In genomic region chr10:130108146-130108545, GRCh38 we compare ENCODE assay signal across 9 cellular contexts. TPM values are rescaled to one million over a fixed set of nuclear protein-coding genes. Genes with fewer than 3 reads are reported as not detected.
A peak's percentile ranks its signal among the peaks of the same experiment; 100 is the strongest.
DNase-seq lines count a peak whose midpoint lies in the region; ATAC-seq and FAIRE-seq lines count a peak whose summit lies in the region.
"Not testable (repeated sequence)": the region's sequence is repeated elsewhere in the genome, so short reads cannot be mapped to it uniquely, and the experiment has no call there.
"Had no signal": no experiment of that assay in that cellular context is flagged by ENCODE, and none has a peak within 500 bp of the region (broad histone marks: within the 10 kb centered on the region; RNA-seq: fewer than 3 reads in every experiment).

No MANE protein-coding gene starts in this region.

- H3K27me3 Mint-ChIP-seq in T-helper 17 cell; activated naive CD4-positive, alpha-beta T cell treated with anti-CD3 and anti-CD28 coated beads, Interleukin-2, amount 50 U/mL, for 24 hours: not testable (repeated sequence)

- H3K27me3 ChIP-seq in BLaER1: not testable (repeated sequence)

- H3K36me3 ChIP-seq in BLaER1: peaks cover 22% of the 10 kb centered on the region

- peaks cover 29% of the 10 kb centered on the region for H3K4me1 ChIP-seq in BLaER1

- peak overlapping the region; percentile 63 for H3K4me3 Mint-ChIP-seq in T-helper 17 cell
- H3K4me3 Mint-ChIP-seq in activated naive CD4-positive, alpha-beta T cell treated with anti-CD3 and anti-CD28 coated beads, Interleukin-2, amount 50 U/mL, for 24 hours: peak overlapping the region; percentile 63

- not testable (repeated sequence) for DNase-seq in GM19239 (ENCODE audit: insufficient read length, low spot score)
- DNase-seq in T-helper 17 cell: peak in 1 of 3 donors; percentile 27
- peak; percentile 21 to 37 for DNase-seq in activated CD4-positive, alpha-beta T cell treated with anti-CD3 and anti-CD28 coated beads, Interleukin-2, amount 50 U/mL, for 48 hours
- DNase-seq in activated T-cell treated with anti-CD3 and anti-CD28 coated beads, Interleukin-2, amount 50 U/mL, for 48 hours: peak; percentile 25 to 26
- peak; percentile 46 for DNase-seq in stimulated activated CD4-positive, alpha-beta T cell treated with anti-CD3 and anti-CD28 coated beads, Interleukin-15, amount 100 ng/mL, for 24 hours
- DNase-seq in stimulated activated naive CD8-positive, alpha-beta T cell treated with anti-CD3 and anti-CD28 coated beads, Interleukin-15, Interleukin-2, amounts not matched to agents 100 U/mL and 50 U/mL, for 24 hours: peak; percentile 19

- not testable (repeated sequence) for H3K9ac ChIP-seq in BLaER1

- H3K27ac Mint-ChIP-seq in T-helper 17 cell: peak overlapping the region; percentile 96
- peak overlapping the region; percentile 49 for H3K27ac Mint-ChIP-seq in activated naive CD4-positive, alpha-beta T cell treated with anti-CD3 and anti-CD28 coated beads, Interleukin-2, amount 50 U/mL, for 24 hours

- FAIRE-seq in GM19239 (lab: Jason Lieb, UNC): peak; percentile 33

- H3K4me1 Mint-ChIP-seq in T-helper 17 cell: peaks cover 44% of the 10 kb centered on the region
- H3K4me1 Mint-ChIP-seq in activated naive CD4-positive, alpha-beta T cell treated with anti-CD3 and anti-CD28 coated beads, Interleukin-2, amount 50 U/mL, for 24 hours: peaks cover 54% of the 10 kb centered on the region

- peak overlapping the region; percentile 20; the same call in 1 of the 2 replicates for H3K4me2 ChIP-seq in BLaER1

- H3K4me3 ChIP-seq in BLaER1: not testable (repeated sequence)

- not testable (repeated sequence) for H4K20me1 ChIP-seq in BLaER1

- H3K9me3 Mint-ChIP-seq in activated naive CD4-positive, alpha-beta T cell treated with anti-CD3 and anti-CD28 coated beads, Interleukin-2, amount 50 U/mL, for 24 hours: not testable (repeated sequence)

- not testable (repeated sequence) for ATAC-seq in T-helper 17 cell; stimulated activated naive CD8-positive, alpha-beta T cell treated with anti-CD3 and anti-CD28 coated beads, Interleukin-15, Interleukin-2, amounts not matched to agents 100 U/mL and 50 U/mL, for 24 hours

- not testable (repeated sequence) for H3K9me3 ChIP-seq in BLaER1; T-helper 17 cell (ENCODE audit: control insufficient read depth, low read length, poor library complexity, severe bottlenecking)

- not testable (repeated sequence) for H3K27ac ChIP-seq in BLaER1

- not testable (repeated sequence) for H3K36me3 Mint-ChIP-seq in T-helper 17 cell (ENCODE audit: low read depth); activated naive CD4-positive, alpha-beta T cell treated with anti-CD3 and anti-CD28 coated beads, Interleukin-2, amount 50 U/mL, for 24 hours

RNA-seq across cellular contexts. Expression of gene C10orf143, which starts 2.5 kb away (rescaled TPM):
- total RNA-seq in T-helper 17 cell: 1 to 10 TPM; 5.0 to 5.5 TPM
- total RNA-seq: HT-29 had no signal

RNA-seq across cellular contexts. Expression of gene GLRX3, which starts 28.0 kb away (rescaled TPM):
- 10 to 100 TPM; 31.5 to 39.9 TPM for total RNA-seq in T-helper 17 cell
